15 cellular contexts compared by ENCODE assay signal in genomic region chr6:38353310-38354032, GRCh38.
"Had no signal": no experiment of that assay in that cellular context is flagged by ENCODE, and none has a peak within 500 bp of the region (broad histone marks: within the 10 kb centered on the region; RNA-seq: fewer than 3 reads in every experiment).

No MANE protein-coding gene starts in this region.

- H3K4me3 ChIP-seq: left lung, suprapubic skin had no signal

- H3K27ac Mint-ChIP-seq: activated T-cell treated with anti-CD3 and anti-CD28 coated beads, Interleukin-2, amount 50 U/mL, for 24 hours; nephron; stimulated activated naive CD8-positive, alpha-beta T cell treated with anti-CD3 and anti-CD28 coated beads, Interleukin-15, Interleukin-2, amounts not matched to agents 100 ng/mL and 50 ng/mL, for 24 hours had no signal

- H3K27ac ChIP-seq: epithelial cell of prostate, left lung, suprapubic skin had no signal

- H3K27me3 ChIP-seq: left lung, suprapubic skin had no signal

- H3K27me3 Mint-ChIP-seq: activated T-cell treated with anti-CD3 and anti-CD28 coated beads, Interleukin-2, amount 50 U/mL, for 24 hours; stimulated activated naive CD8-positive, alpha-beta T cell treated with anti-CD3 and anti-CD28 coated beads, Interleukin-15, Interleukin-2, amounts not matched to agents 100 ng/mL and 50 ng/mL, for 24 hours had no signal

- H3K4me1 ChIP-seq: left lung had no signal

- H3K4me3 Mint-ChIP-seq: activated T-cell treated with anti-CD3 and anti-CD28 coated beads, Interleukin-2, amount 50 U/mL, for 24 hours; nephron; stimulated activated naive CD8-positive, alpha-beta T cell treated with anti-CD3 and anti-CD28 coated beads, Interleukin-15, Interleukin-2, amounts not matched to agents 100 ng/mL and 50 ng/mL, for 24 hours had no signal

- DNase-seq: activated CD4-positive, alpha-beta T cell treated with anti-CD3 and anti-CD28 coated beads for 1 hour; activated CD4-positive, alpha-beta T cell treated with anti-CD3 and anti-CD28 coated beads, Interleukin-2, amount 50 U/mL, for 48 hours; activated effector memory CD4-positive, alpha-beta T cell treated with Interleukin-2 at 50 U/mL for 16 hours; activated naive CD4-positive, alpha-beta T cell treated with anti-CD3 and anti-CD28 coated beads, Interleukin-2, amount 50 U/mL, for 16 hours; activated T-cell treated with anti-CD3 and anti-CD28 coated beads, Interleukin-2, amount 50 U/mL, for 24 hours; left lung; mammary epithelial cell; occipital lobe; stimulated activated CD4-positive, alpha-beta T cell treated with anti-CD3 and anti-CD28 coated beads, Interleukin-2, amount 100 ng/mL, for 48 hours; T-helper 1 cell had no signal

- H3K9me3 Mint-ChIP-seq: activated T-cell treated with anti-CD3 and anti-CD28 coated beads, Interleukin-2, amount 50 U/mL, for 24 hours; nephron; stimulated activated naive CD8-positive, alpha-beta T cell treated with anti-CD3 and anti-CD28 coated beads, Interleukin-15, Interleukin-2, amounts not matched to agents 100 ng/mL and 50 ng/mL, for 24 hours had no signal

- FAIRE-seq: keratinocyte had no signal

- ATAC-seq: left lung had no signal
